Comparison of ENCODE assay signal across 24 cellular contexts in genomic region chr14:55537782-55538181, GRCh38.
"Had no signal": no experiment of that assay in that cellular context is flagged by ENCODE, and none has a peak within 500 bp of the region (broad histone marks: within the 10 kb centered on the region; RNA-seq: fewer than 3 reads in every experiment).

No MANE protein-coding gene starts in this region.

- H3K79me2 ChIP-seq: hepatocyte had no signal

- ATAC-seq: effector memory CD8-positive, alpha-beta T cell; gastroesophageal sphincter; left cardiac atrium; left ventricle myocardium superior; right lobe of liver had no signal

- H3K36me3 ChIP-seq: gastroesophageal sphincter, ovary, right lobe of liver, transverse colon had no signal

- H3K27me3 ChIP-seq: gastroesophageal sphincter, hepatocyte, ovary, right lobe of liver, testis, transverse colon had no signal

- H3K4me2 ChIP-seq: hepatocyte had no signal

- H3K4me1 ChIP-seq: gastroesophageal sphincter, right lobe of liver, testis, transverse colon had no signal

- H3K27ac ChIP-seq: gastroesophageal sphincter, hepatocyte, ovary, right lobe of liver, testis, transverse colon had no signal

- H2AFZ ChIP-seq: hepatocyte had no signal

- H3K4me3 ChIP-seq: gastroesophageal sphincter, hepatocyte, ovary, right lobe of liver, testis, transverse colon had no signal

- DNase-seq: activated CD4-positive, alpha-beta memory T cell treated with anti-CD3 and anti-CD28 coated beads for 36 hours; activated CD4-positive, alpha-beta T cell treated with anti-CD3 and anti-CD28 coated beads, Interleukin-2, amount 10 ng/mL, durations not matched to agents 24 days and 14 days; activated CD4-positive, CD25-positive, alpha-beta regulatory T cell treated with anti-CD3 and anti-CD28 coated beads, Interleukin-2, amount 50 U/mL, for 72 hours; activated CD8-positive, alpha-beta memory T cell treated with anti-CD3 and anti-CD28 coated beads, Interleukin-2, amount 50 U/mL, for 4 hours; activated effector memory CD4-positive, alpha-beta T cell treated with anti-CD3 and anti-CD28 coated beads, Interleukin-2, amount 50 U/mL, for 16 hours; activated naive CD4-positive, alpha-beta T cell treated with anti-CD3 and anti-CD28 coated beads for 36 hours; activated naive CD8-positive, alpha-beta T cell treated with anti-CD3 and anti-CD28 coated beads, Interleukin-2, amount 10 ng/mL, durations not matched to agents 7 days and 5 days; activated T-cell treated with anti-CD3 and anti-CD28 coated beads, Interleukin-2, amount 50 U/mL, for 1 hour; amniotic stem cell; caudate nucleus; cortex of kidney; effector memory CD8-positive, alpha-beta T cell; left cardiac atrium; left ventricle myocardium superior; mammary epithelial cell; nephron progenitor cell; ovary; right lobe of liver; stimulated activated CD4-positive, alpha-beta T cell treated with anti-CD3 and anti-CD28 coated beads, Interleukin-2, amount 100 ng/mL, for 48 hours; stimulated activated naive CD4-positive, alpha-beta T cell treated with Interleukin-2 at 50 U/mL for 16 hours; testis; transverse colon had no signal

- H3K9me3 ChIP-seq: ovary, right lobe of liver, testis had no signal
